15 cellular contexts compared by ENCODE assay signal in genomic region chr9:136990233-136990911, GRCh38. TPM values are rescaled to one million over a fixed set of nuclear protein-coding genes. Genes with fewer than 3 reads are reported as not detected.
DNase-seq lines count a peak whose midpoint lies in the region; ATAC-seq lines count a peak whose summit lies in the region.
"Had no signal": no experiment of that assay in that cellular context is flagged by ENCODE, and none has a peak within 500 bp of the region (broad histone marks: within the 10 kb centered on the region; RNA-seq: fewer than 3 reads in every experiment).

No MANE protein-coding gene starts in this region.

- H3K36me3 Mint-ChIP-seq in activated CD4-positive, alpha-beta T cell treated with anti-CD3 and anti-CD28 coated beads for 36 hours (ENCODE audit: low read depth), result peaks cover 10% of the 10 kb centered on the region
- peaks cover 2% of the 10 kb centered on the region for H3K36me3 Mint-ChIP-seq in T-helper 17 cell (ENCODE audit: low read depth)
- peaks cover 0 to 7% (median 0%) of the 10 kb centered on the region in 5 donors for H3K36me3 Mint-ChIP-seq in naive thymus-derived CD4-positive, alpha-beta T cell

- no peak for ATAC-seq in activated CD4-positive, alpha-beta T cell treated with anti-CD3 and anti-CD28 coated beads for 36 hours
- ATAC-seq in T-helper 17 cell (no peak), GM21367 (IDR thresholded peaks at IDR 0.05; ENCODE audit: unreplicated experiment) (no peak), GM21825 (IDR thresholded peaks at IDR 0.05; ENCODE audit: unreplicated experiment) (no peak)
- ATAC-seq in naive thymus-derived CD4-positive, alpha-beta T cell, result no peak
- ATAC-seq: pancreas, PC-3 had no signal

- no peak for DNase-seq in activated CD4-positive, alpha-beta T cell treated with anti-CD3 and anti-CD28 coated beads for 36 hours
- no peak for DNase-seq in activated CD4-positive, alpha-beta T cell treated with anti-CD3 and anti-CD28 coated beads, Interleukin-2, amount 50 U/mL, for 48 hours
- DNase-seq in COR-L47 (lab: John Stamatoyannopoulos, UW) (peak; percentile 19), T-helper 17 cell (no peak), putamen (ENCODE audit: low spot score) (no peak)
- DNase-seq in naive thymus-derived CD4-positive, alpha-beta T cell, result no peak
- DNase-seq: effector memory CD4-positive, alpha-beta T cell; MM.1S; NCI-H446; pancreas; PC-3 had no signal

- no peak overlapping the region for H3K27ac Mint-ChIP-seq in activated CD4-positive, alpha-beta T cell treated with anti-CD3 and anti-CD28 coated beads for 36 hours
- no peak overlapping the region for H3K27ac Mint-ChIP-seq in T-helper 17 cell
- H3K27ac Mint-ChIP-seq in naive thymus-derived CD4-positive, alpha-beta T cell, result peak overlapping the region in 6 of 9 donors; percentile 11 to 79 (median 64)

- CTCF ChIA-PET in activated CD4-positive, alpha-beta T cell treated with anti-CD3 and anti-CD28 coated beads for 36 hours (lab: Charles Lee), result interaction anchor here (3.2 kb wide), 1 partner anchor 12 kb away, joined by 15 read pairs; no protein-coding TSS in a partner anchor
- CTCF ChIA-PET in naive thymus-derived CD4-positive, alpha-beta T cell (lab: Charles Lee), result no interaction called here

- peaks cover 8% of the 10 kb centered on the region for H3K27me3 Mint-ChIP-seq in activated CD4-positive, alpha-beta T cell treated with anti-CD3 and anti-CD28 coated beads for 36 hours
- H3K27me3 Mint-ChIP-seq in T-helper 17 cell, result no peaks in the 10 kb centered on the region
- peaks cover 5 to 30% (median 10%) of the 10 kb centered on the region in 5 donors for H3K27me3 Mint-ChIP-seq in naive thymus-derived CD4-positive, alpha-beta T cell

- no peak overlapping the region for H3K27ac ChIP-seq in naive thymus-derived CD4-positive, alpha-beta T cell (ENCODE audit: low read depth, low read length)

- peaks cover 0 to 9% (median 0%) of the 10 kb centered on the region in 3 experiments for H3K36me3 ChIP-seq in naive thymus-derived CD4-positive, alpha-beta T cell (ENCODE audit: control insufficient read depth in 2 of 3, insufficient read depth in 3 of 3, low read length in 3 of 3)
- H3K36me3 ChIP-seq: pancreas had no signal

- no peaks in the 10 kb centered on the region for H3K9me3 Mint-ChIP-seq in activated CD4-positive, alpha-beta T cell treated with anti-CD3 and anti-CD28 coated beads for 36 hours (ENCODE audit: low read depth)
- peaks cover 0 to 1% (median 0%) of the 10 kb centered on the region in 11 donors for H3K9me3 Mint-ChIP-seq in naive thymus-derived CD4-positive, alpha-beta T cell

- intact Hi-C loops in activated CD4-positive, alpha-beta T cell treated with anti-CD3 and anti-CD28 coated beads for 36 hours (cut with DNase I, micrococcal nuclease), result loop anchor here in 1 of 2 experiments (5.0 kb wide), 1 partner anchor 38 kb away; the partner anchor contains the start of gene LCN12
- intact Hi-C loops in naive thymus-derived CD4-positive, alpha-beta T cell (cut with micrococcal nuclease), result loop anchor here in 1 of 2 donors (5.0 kb wide), 2 partner anchors 38 to 432 kb away; partner anchors contain the start of genes EXD3, LCN12 and NOXA1

- no peaks in the 10 kb centered on the region for H3K9me3 ChIP-seq in T-helper 17 cell (ENCODE audit: control insufficient read depth, low read length, poor library complexity, severe bottlenecking)
- H3K9me3 ChIP-seq in naive thymus-derived CD4-positive, alpha-beta T cell (ENCODE audit: control insufficient read depth in 2 of 3, low read length in 3 of 3), result no peaks in the 10 kb centered on the region
- H3K9me3 ChIP-seq: pancreas had no signal

- H3K4me3 Mint-ChIP-seq in activated CD4-positive, alpha-beta T cell treated with anti-CD3 and anti-CD28 coated beads for 36 hours, result peak overlapping the region; percentile 1
- H3K4me3 Mint-ChIP-seq in T-helper 17 cell, result peak overlapping the region; percentile 89
- H3K4me3 Mint-ChIP-seq in naive thymus-derived CD4-positive, alpha-beta T cell, result peak overlapping the region; percentile 31 to 90 (median 85)

- H3K27me3 ChIP-seq in naive thymus-derived CD4-positive, alpha-beta T cell (ENCODE audit: control insufficient read depth in 2 of 2, insufficient read depth in 2 of 2, low read length in 2 of 2), result no peaks in the 10 kb centered on the region

- no peak overlapping the region for H3K4me3 ChIP-seq in naive thymus-derived CD4-positive, alpha-beta T cell (ENCODE audit: low read length)
- H3K4me3 ChIP-seq: lung, pancreas had no signal

- peaks cover 13% of the 10 kb centered on the region for H3K4me1 Mint-ChIP-seq in activated CD4-positive, alpha-beta T cell treated with anti-CD3 and anti-CD28 coated beads for 36 hours
- H3K4me1 Mint-ChIP-seq in T-helper 17 cell, result peaks cover 13% of the 10 kb centered on the region
- H3K4me1 Mint-ChIP-seq in naive thymus-derived CD4-positive, alpha-beta T cell, result peaks cover 0 to 21% (median 12%) of the 10 kb centered on the region in 7 donors

- POLR2A ChIA-PET in activated CD4-positive, alpha-beta T cell treated with anti-CD3 and anti-CD28 coated beads for 36 hours (lab: Charles Lee), result interaction anchor here (0.5 kb wide), 2 partner anchors 9 to 509 kb away, joined by 3 read pairs; no protein-coding TSS in a partner anchor
- POLR2A ChIA-PET in naive thymus-derived CD4-positive, alpha-beta T cell (lab: Charles Lee), result no interaction called here

- H3K4me1 ChIP-seq in naive thymus-derived CD4-positive, alpha-beta T cell (ENCODE audit: control insufficient read depth in 2 of 2, insufficient read depth in 2 of 2, low read length in 2 of 2), result peaks cover 7 to 12% of the 10 kb centered on the region in 2 donors

RNA-seq across cellular contexts. Expression of gene PAXX, which starts 1.9 kb away (rescaled TPM):
- total RNA-seq in activated CD4-positive, alpha-beta T cell treated with anti-CD3 and anti-CD28 coated beads for 36 hours, result 10 to 100 TPM; 52.7 to 67.1 TPM
- 10 to 100 TPM; 85.7 to 89.9 TPM for total RNA-seq in T-helper 17 cell
- total RNA-seq in naive thymus-derived CD4-positive, alpha-beta T cell, result 10 to 100 TPM; 54.8 to 78.2 (median 68.0) TPM
- polyA plus RNA-seq in naive thymus-derived CD4-positive, alpha-beta T cell, result 10 to 100 TPM; 49.3 to 59.1 TPM

RNA-seq across cellular contexts. Expression of gene CLIC3, which starts 6.0 kb away (rescaled TPM):
- not detected for total RNA-seq in activated CD4-positive, alpha-beta T cell treated with anti-CD3 and anti-CD28 coated beads for 36 hours
- total RNA-seq in T-helper 17 cell, result 1 to 10 TPM; 1.9 to 2.1 TPM
- 10 to 100 TPM in 1 of 5 experiments, 1 to 10 TPM in 1, under 1 TPM in 2, not detected in 1; 0.46 to 13.0 (median 1.4) TPM for total RNA-seq in naive thymus-derived CD4-positive, alpha-beta T cell
- polyA plus RNA-seq in naive thymus-derived CD4-positive, alpha-beta T cell, result under 1 TPM; 0.31 to 0.77 TPM
- total RNA-seq: temporal lobe had no signal

RNA-seq across cellular contexts. Expression of gene LCNL1, which starts 7.6 kb away (rescaled TPM):
- total RNA-seq in activated CD4-positive, alpha-beta T cell treated with anti-CD3 and anti-CD28 coated beads for 36 hours, result not detected
- total RNA-seq in T-helper 17 cell, result 1 to 10 TPM in 1 of 2 donors, under 1 TPM in 1; 0.96 to 2.9 TPM
- 1 to 10 TPM in 1 of 5 experiments, under 1 TPM in 2, not detected in 2; 0.12 to 1.9 (median 0.13) TPM for total RNA-seq in naive thymus-derived CD4-positive, alpha-beta T cell
- polyA plus RNA-seq in naive thymus-derived CD4-positive, alpha-beta T cell, result not detected
- total RNA-seq: PC-3 had no signal

RNA-seq across cellular contexts. Expression of gene PTGDS, which starts 13.1 kb away (rescaled TPM):
- not detected for total RNA-seq in activated CD4-positive, alpha-beta T cell treated with anti-CD3 and anti-CD28 coated beads for 36 hours
- 100 to 1,000 TPM in 1 of 2 donors, 10 to 100 TPM in 1; 21.4 to 166 TPM for total RNA-seq in T-helper 17 cell
- total RNA-seq in naive thymus-derived CD4-positive, alpha-beta T cell, result 10 to 100 TPM in 1 of 5 experiments, 1 to 10 TPM in 3, under 1 TPM in 1; 0.97 to 68.7 (median 4.3) TPM
- not detected for polyA plus RNA-seq in naive thymus-derived CD4-positive, alpha-beta T cell
- total RNA-seq: PC-3 had no signal

RNA-seq across cellular contexts. Expression of gene ABCA2, which starts 37.7 kb away (rescaled TPM):
- 10 to 100 TPM; 20.4 to 23.7 TPM for total RNA-seq in activated CD4-positive, alpha-beta T cell treated with anti-CD3 and anti-CD28 coated beads for 36 hours
- total RNA-seq in T-helper 17 cell, result 100 to 1,000 TPM; 120 to 131 TPM
- 100 to 1,000 TPM in 1 of 5 experiments, 10 to 100 TPM in 4; 18.4 to 112 (median 26.7) TPM for total RNA-seq in naive thymus-derived CD4-positive, alpha-beta T cell
- 1 to 10 TPM; 1.8 to 2.5 TPM for polyA plus RNA-seq in naive thymus-derived CD4-positive, alpha-beta T cell

Comparison
In these comparisons a context has a peak if more than half of its experiments do, and no peak if none do; other contexts are left out.
1. H3K27ac Mint-ChIP-seq: peak in naive thymus-derived CD4-positive, alpha-beta T cell (6 of 9); none in activated CD4-positive, alpha-beta T cell treated with anti-CD3 and anti-CD28 coated beads for 36 hours (single experiment) and T-helper 17 cell (single experiment).
2. H3K4me3 Mint-ChIP-seq: peak in every context shown above with its lines; median percentile 89 in T-helper 17 cell; 85 in naive thymus-derived CD4-positive, alpha-beta T cell; 1 in activated CD4-positive, alpha-beta T cell treated with anti-CD3 and anti-CD28 coated beads for 36 hours.